ENCODE assay signal across 8 cellular contexts in the genomic region with DNA sequence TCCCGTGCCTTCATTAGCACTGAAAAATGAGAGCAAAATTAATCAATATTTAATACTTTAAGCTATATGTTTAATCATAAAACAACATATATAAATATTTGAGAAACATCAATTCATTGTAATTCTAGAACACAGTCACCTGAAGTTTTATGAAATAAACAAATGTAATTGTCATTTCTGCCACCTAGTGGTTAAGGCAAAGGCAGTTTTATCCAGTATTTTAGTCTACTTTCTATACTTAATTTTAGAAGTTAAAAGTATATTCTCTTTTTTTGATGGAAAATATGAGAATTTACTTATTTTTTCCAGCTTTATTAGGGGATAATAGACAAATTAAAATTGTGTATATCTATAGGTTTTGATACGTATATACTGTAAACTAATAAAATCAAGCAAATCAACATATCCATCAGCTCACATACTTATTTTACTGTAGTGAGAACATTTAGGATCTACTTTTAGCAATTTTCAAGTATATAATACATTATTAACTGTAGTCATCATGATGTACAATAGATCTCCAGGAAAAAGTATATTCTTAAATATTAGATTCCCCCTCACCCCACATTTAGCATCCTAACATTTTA. TPM values are rescaled to one million over a fixed set of nuclear protein-coding genes. Genes with fewer than 3 reads are reported as not detected.
A peak's percentile ranks its signal among the peaks of the same experiment; 100 is the strongest.
DNase-seq lines count a peak whose midpoint lies in the region; ATAC-seq and TF ChIP-seq lines count a peak whose summit lies in the region.

No MANE protein-coding gene starts in this region.

- no peak overlapping the region for H3K27ac ChIP-seq in KMS-11

- no peak overlapping the region for H2AFZ ChIP-seq in KMS-11 (ENCODE audit: low read depth)

- H3K4me1 ChIP-seq in KMS-11 (ENCODE audit: low read depth, poor library complexity, severe bottlenecking): peaks cover 9% of the 10 kb centered on the region

- in situ Hi-C loops in T47D (cut with HindIII; ENCODE audit: low pct_unique_long_range_greater_than_20kb, low sequenced_read_pairs): no loop called here

- no peaks in the 10 kb centered on the region for H3K79me2 ChIP-seq in KMS-11 (ENCODE audit: insufficient read depth, low read depth)

- H3K36me3 ChIP-seq in KMS-11 (ENCODE audit: insufficient read depth): no peaks in the 10 kb centered on the region

- no peak overlapping the region for H3K9ac ChIP-seq in KMS-11

- no peak overlapping the region for H3K4me3 ChIP-seq in KMS-11 (IDR thresholded peaks at IDR 0.05; ENCODE audit: insufficient read depth, low read depth, low read length)

- H4K20me1 ChIP-seq in KMS-11 (ENCODE audit: insufficient read depth): no peaks in the 10 kb centered on the region

- DNase-seq in DMS114 treated with DMSO at 0.1 percent for 48 hours (lab: John Stamatoyannopoulos, UW; ENCODE audit: unreplicated experiment) (peak; percentile 45), T47D (ENCODE audit: low read depth in 1 of 2, low spot score in 1 of 2) (peak; percentile 7 to 18), myocyte (ENCODE audit: low read depth) (peak; percentile 37)
- DNase-seq in activated CD4-positive, CD25-positive, alpha-beta regulatory T cell treated with anti-CD3 and anti-CD28 coated beads, Interleukin-2, amount 50 U/mL, for 72 hours: no peak

- TF ChIP-seq CTCF in KMS-11 (conservative IDR thresholded peaks at IDR 0.05; ENCODE audit: low read depth, low read length): peak; percentile 74

- ATAC-seq in HG03439 (IDR thresholded peaks at IDR 0.05; ENCODE audit: unreplicated experiment) (no peak), GM18511 (IDR thresholded peaks at IDR 0.05; ENCODE audit: unreplicated experiment) (no peak), GM18873 (IDR thresholded peaks at IDR 0.05; ENCODE audit: low FRiP score, unreplicated experiment) (no peak)

- H3K27me3 ChIP-seq in KMS-11 (ENCODE audit: insufficient read depth, low read depth): no peaks in the 10 kb centered on the region

- no peak overlapping the region for H3K4me2 ChIP-seq in KMS-11

RNA-seq across cellular contexts. Expression of gene PCGF6, which starts 16.9 kb away (rescaled TPM):
- total RNA-seq in myocyte: 10.1 and 11.6 TPM in 2 replicates
- 4.9 TPM for polyA plus RNA-seq in myocyte (2012)

RNA-seq across cellular contexts. Expression of gene TAF5, which starts 33.7 kb away (rescaled TPM):
- 2.7 and 3.5 TPM in 2 replicates for total RNA-seq in myocyte
- 1.5 TPM for polyA plus RNA-seq in myocyte (2012)

RNA-seq across cellular contexts. Expression of gene INA, which starts 57.1 kb away (rescaled TPM):
- total RNA-seq in myocyte: not detected in 2 replicates
- polyA plus RNA-seq in myocyte (2012): not detected
